ENCODE assay signal across 23 cellular contexts in the genomic region with DNA sequence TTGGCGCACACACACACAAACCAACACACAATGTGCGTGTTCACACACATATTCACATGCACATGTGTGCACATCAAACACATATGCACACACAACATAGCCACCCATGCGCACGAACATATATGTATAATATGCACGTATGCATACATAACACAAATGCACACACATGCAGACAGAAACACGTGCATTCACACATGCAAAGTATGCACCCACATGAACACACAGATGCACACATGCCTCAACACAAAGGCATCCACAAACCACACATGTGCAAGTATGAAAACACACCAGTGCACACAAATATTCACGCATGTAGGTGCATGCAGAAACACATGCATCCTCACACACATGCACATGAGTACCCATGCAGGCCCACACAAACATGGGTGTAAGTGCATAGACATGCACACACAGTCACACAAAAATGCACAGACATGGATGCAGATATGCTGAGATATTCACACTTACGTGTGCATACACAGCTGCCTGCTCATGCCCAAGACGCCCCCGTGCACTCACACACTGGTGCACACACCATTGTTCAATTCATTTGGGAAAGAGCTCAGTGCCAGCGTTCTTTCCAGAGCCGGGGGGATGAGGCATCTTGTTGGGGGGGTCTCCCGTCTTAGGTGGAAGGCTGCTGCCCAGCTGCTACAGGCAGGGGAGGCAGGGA. TPM values are rescaled to one million over a fixed set of nuclear protein-coding genes. Genes with fewer than 3 reads are reported as not detected.
DNase-seq lines count a peak whose midpoint lies in the region; ATAC-seq, FAIRE-seq and TF ChIP-seq lines count a peak whose summit lies in the region.
"Had no signal": no experiment of that assay in that cellular context is flagged by ENCODE, and none has a peak within 500 bp of the region (broad histone marks: within the 10 kb centered on the region; RNA-seq: fewer than 3 reads in every experiment).

No MANE protein-coding gene starts in this region.

- H2BK5ac ChIP-seq in H1 (ENCODE audit: low read depth, low read length): 0 out of 2 replicates have a peak overlapping the region, but pooled peaks have one; percentile 52

- no peak overlapping the region for H2BK15ac ChIP-seq in H1 (ENCODE audit: low read length)

- H3K27me3 ChIP-seq in HepG2 (ENCODE audit: control insufficient read depth in 1 of 2, insufficient read depth in 2 of 2, low read length in 2 of 2) (peaks cover 3 to 16% of the 10 kb centered on the region in 2 experiments), right lobe of liver (no peaks in the 10 kb centered on the region), H1 (replicated peaks in 1 of 4; ENCODE audit: control insufficient read depth in 3 of 4, extremely low read depth in 1 of 4, insufficient read depth in 3 of 4, low read length in 3 of 4) (peaks cover 0 to 8% (median 1%) of the 10 kb centered on the region in 4 experiments; a peak in 2 of 7 replicates), thoracic aorta (replicated peaks; ENCODE audit: insufficient read depth) (no peaks in the 10 kb centered on the region)

- no peaks in the 10 kb centered on the region for H3K36me3 ChIP-seq in HepG2 (replicated peaks in 1 of 2; ENCODE audit: control insufficient read depth in 1 of 2, insufficient read depth in 2 of 2, low read length in 2 of 2)
- H3K36me3 ChIP-seq in right lobe of liver: no peaks in the 10 kb centered on the region
- no peaks in the 10 kb centered on the region; a peak in 1 of 8 replicates for H3K36me3 ChIP-seq in H1 (ENCODE audit: control insufficient read depth in 2 of 4, insufficient read depth in 4 of 4, low read length in 3 of 4)
- peaks cover 28% of the 10 kb centered on the region for H3K36me3 ChIP-seq in thoracic aorta
- H3K36me3 ChIP-seq: BE2C, HAP-1 had no signal

- H3K79me1 ChIP-seq in H1 (ENCODE audit: low read depth, low read length): no peaks in the 10 kb centered on the region

- H3K4me1 ChIP-seq in HepG2 (ENCODE audit: insufficient read depth, low read length) (no peaks in the 10 kb centered on the region), right lobe of liver (no peaks in the 10 kb centered on the region), H1 (replicated peaks in 1 of 4; ENCODE audit: control insufficient read depth in 3 of 4, insufficient read depth in 4 of 4, low read length in 3 of 4) (no peaks in the 10 kb centered on the region), thoracic aorta (ENCODE audit: control insufficient read depth in 1 of 2, low read depth in 2 of 2) (peaks cover 38 to 73% of the 10 kb centered on the region in 2 donors)
- H3K4me1 ChIP-seq: A549, BE2C, Caco-2, HAP-1 had no signal

- H3K9me3 ChIP-seq in HepG2 (ENCODE audit: low read length): no peaks in the 10 kb centered on the region
- no peaks in the 10 kb centered on the region for H3K9me3 ChIP-seq in right lobe of liver
- no peaks in the 10 kb centered on the region for H3K9me3 ChIP-seq in H1 (ENCODE audit: insufficient read depth in 2 of 2, low read depth in 1 of 2, low read length in 1 of 2)
- no peaks in the 10 kb centered on the region for H3K9me3 ChIP-seq in thoracic aorta
- H3K9me3 ChIP-seq: A549, BE2C, Caco-2, HAP-1 had no signal

- no peaks in the 10 kb centered on the region for H3K23me2 ChIP-seq in H1 (ENCODE audit: low read depth, low read length)

- no peak for DNase-seq in HepG2 (ENCODE audit: low spot score)
- no peak for DNase-seq in right lobe of liver
- DNase-seq in H1 (ENCODE audit: low read depth in 1 of 2, low spot score in 2 of 2): no peak
- no peak for DNase-seq in thoracic aorta (ENCODE audit: low spot score)
- DNase-seq in foreskin fibroblast: no peak
- no peak for DNase-seq in ecto neural progenitor cell (ENCODE audit: low spot score)
- DNase-seq: ACHN; AML-193; BE2C; Caco-2; CD4-positive, CD25-positive, alpha-beta regulatory T cell; CD8-positive, alpha-beta T cell; DND-41 had no signal

- no peak overlapping the region for H4K91ac ChIP-seq in H1 (replicated peaks; ENCODE audit: insufficient read length, low read length)

- no peak overlapping the region for H3K4ac ChIP-seq in H1 (replicated peaks; ENCODE audit: insufficient read length, low read depth, low read length)

- H3K4me3 Mint-ChIP-seq in brain: peak overlapping the region in 1 of 5 experiments; percentile 32
- H3K4me3 Mint-ChIP-seq: CD4-positive, CD25-positive, alpha-beta regulatory T cell; CD8-positive, alpha-beta T cell; GM23338 had no signal

- H3K27ac Mint-ChIP-seq in brain: peak overlapping the region; percentile 31 to 85 (median 67)
- H3K27ac Mint-ChIP-seq: CD4-positive, CD25-positive, alpha-beta regulatory T cell; CD8-positive, alpha-beta T cell; GM23338 had no signal

- H3K36me3 Mint-ChIP-seq in brain: no peaks in the 10 kb centered on the region
- H3K36me3 Mint-ChIP-seq: CD4-positive, CD25-positive, alpha-beta regulatory T cell; CD8-positive, alpha-beta T cell had no signal

- H3K9me3 Mint-ChIP-seq in brain: no peaks in the 10 kb centered on the region
- H3K9me3 Mint-ChIP-seq: CD4-positive, CD25-positive, alpha-beta regulatory T cell; CD8-positive, alpha-beta T cell; GM23338 had no signal

- H2BK12ac ChIP-seq in H1 (ENCODE audit: low read depth, low read length): no peak overlapping the region

- H2AK5ac ChIP-seq in H1 (ENCODE audit: low read depth, low read length): 0 out of 2 replicates have a peak overlapping the region, but pooled peaks have one; percentile 75

- H3K14ac ChIP-seq in H1 (ENCODE audit: insufficient read length): no peak overlapping the region

- H3K4me1 Mint-ChIP-seq in brain: peaks cover 57% of the 10 kb centered on the region
- H3K4me1 Mint-ChIP-seq: CD4-positive, CD25-positive, alpha-beta regulatory T cell had no signal

- H3K56ac ChIP-seq in H1 (replicated peaks; ENCODE audit: insufficient read length, low read depth, low read length): no peak overlapping the region

- no peak overlapping the region for H2AFZ ChIP-seq in HepG2 (ENCODE audit: low read length)
- H2AFZ ChIP-seq in H1 (ENCODE audit: low read length): no peak overlapping the region
- H2AFZ ChIP-seq: GM23338 had no signal

- H4K5ac ChIP-seq in H1 (ENCODE audit: insufficient read length, low read depth, low read length): no peak overlapping the region

- WGBS in HepG2 (ENCODE audit: low lambda C conversion rate): 68% methylated on average over 13 of the region's 13 CpGs
- 80% methylated on average over 6 of the region's 13 CpGs for WGBS in right lobe of liver (ENCODE audit: insufficient coverage, low coverage, low lambda C conversion rate, missing lambda C conversion rate)
- 92% methylated on average over 13 of the region's 13 CpGs; no CpG with 5 or more reads in 1 of the 2 experiments for WGBS in H1 (ENCODE audit: extremely low coverage in 1 of 2, insufficient coverage in 1 of 2, insufficient read length in 1 of 2, insufficient replicate concordance in 2 of 2, low coverage in 1 of 2, low lambda C conversion rate in 2 of 2, missing lambda C conversion rate in 1 of 2), 2 experiments

- intact Hi-C loops in HepG2 (cut with micrococcal nuclease; ENCODE audit: unreplicated experiment) (no loop called here), right lobe of liver (cut with DNase I) (no loop called here)

- TF ChIP-seq EP300 in HepG2 (IDR thresholded peaks at IDR 0.05; ENCODE audit: low read depth in 2 of 2, low read length in 2 of 2) (no peak), HepG2 (CRISPR knock-in tag; IDR thresholded peaks at IDR 0.05; ENCODE audit: borderline replicate concordance) (no peak), H1 (IDR thresholded peaks at IDR 0.05; ENCODE audit: borderline replicate concordance in 1 of 2, low read depth in 2 of 2, low read length in 2 of 2) (no peak)

- H3K4me3 ChIP-seq in HepG2 (replicated peaks in 1 of 3; ENCODE audit: insufficient read depth in 1 of 3, low read depth in 2 of 3, low read length in 3 of 3) (no peak overlapping the region), right lobe of liver (no peak overlapping the region), H1 (ENCODE audit: extremely low read depth in 1 of 4, insufficient read depth in 2 of 4, low read depth in 3 of 4, low read length in 4 of 4) (no peak overlapping the region), thoracic aorta (peak overlapping the region; percentile 15), foreskin fibroblast (ENCODE audit: low read depth in 1 of 2, low read length in 2 of 2) (no peak overlapping the region)
- H3K4me3 ChIP-seq: A549, GM23338, HAP-1 had no signal

- no peak overlapping the region for H3K23ac ChIP-seq in H1 (ENCODE audit: insufficient read length)

- FAIRE-seq in HepG2 (lab: Jason Lieb, UNC): no peak
- no peak for FAIRE-seq in H1 (lab: Jason Lieb, UNC)
- FAIRE-seq: A549, G401.6, GM12892, H54 had no signal

- H3K18ac ChIP-seq in H1 (ENCODE audit: extremely low read depth, low read length): no peak overlapping the region

- POLR2A ChIA-PET in HepG2 (lab: Yijun Ruan, JAX) (no interaction called here), H1 (lab: Charles Lee; ENCODE audit: partially characterized antibody) (no interaction called here)

- no peak overlapping the region for H2BK120ac ChIP-seq in H1 (replicated peaks; ENCODE audit: low read depth, low read length)

- BruUV-seq in HepG2 (replicated peaks; lab: Mats Ljungman, UMichigan): no TSS peak

- no peak for TF ChIP-seq POLR2A in HepG2 (IDR thresholded peaks at IDR 0.05; ENCODE audit: insufficient read depth in 1 of 2, low read depth in 2 of 2, low read length in 2 of 2)
- TF ChIP-seq POLR2A in right lobe of liver (IDR thresholded peaks at IDR 0.05): no peak
- no peak for TF ChIP-seq POLR2A in H1 (IDR thresholded peaks at IDR 0.05; ENCODE audit: control extremely low read depth in 1 of 2, low read depth in 2 of 2, low read length in 2 of 2)

- H3K27me3 Mint-ChIP-seq in brain: peaks cover 3% of the 10 kb centered on the region

- in situ Hi-C loops in HepG2 (cut with HindIII; ENCODE audit: extremely low pct_ligation_motif_present, low pct_unique_long_range_greater_than_20kb): no loop called here

- H3K9ac ChIP-seq in HepG2 (ENCODE audit: insufficient read depth, low read depth, low read length) (no peak overlapping the region), H1 (replicated peaks in 1 of 4; ENCODE audit: extremely low read depth in 1 of 4, low read depth in 3 of 4, low read length in 3 of 4) (0 out of 7 replicates have a peak overlapping the region, but pooled peaks of 1 of the 4 experiments have one; percentile 2)

- CTCF ChIA-PET in HepG2 (lab: Yijun Ruan, JAX; ENCODE audit: low intra/inter-chr PET ratio, low total read pairs): no interaction called here
- CTCF ChIA-PET in H1 (lab: Charles Lee; ENCODE audit: partially characterized antibody): interaction anchor here (0.5 to 2.7 kb wide), 11 partner anchors 9 to 336 kb away, joined by 3 to 12 read pairs (median 4); no protein-coding TSS in a partner anchor

- H3K27ac ChIP-seq in HepG2 (ENCODE audit: extremely low read length, insufficient read depth, low read length) (no peak overlapping the region), right lobe of liver (no peak overlapping the region), H1 (ENCODE audit: low read depth, low read length) (no peak overlapping the region), thoracic aorta (peak overlapping the region; percentile 35 to 64)
- H3K27ac ChIP-seq: 22Rv1, A549, C4-2B had no signal

- H4K20me1 ChIP-seq in HepG2 (ENCODE audit: insufficient read depth, low read length) (no peaks in the 10 kb centered on the region), H1 (replicated peaks in 1 of 2; ENCODE audit: control insufficient read depth in 1 of 2, insufficient read depth in 2 of 2, low read length in 2 of 2) (peaks cover 0 to 5% of the 10 kb centered on the region in 2 experiments)

- TF ChIP-seq CTCF in HepG2 (CRISPR knock-in tag; IDR thresholded peaks at IDR 0.05) (no peak), right lobe of liver (IDR thresholded peaks at IDR 0.05) (no peak), brain (conservative IDR thresholded peaks at IDR 0.05) (no peak), H1 (IDR thresholded peaks at IDR 0.05; ENCODE audit: control extremely low read depth in 1 of 3, insufficient read depth in 1 of 3, low read depth in 1 of 3, low read length in 3 of 3) (no peak), thoracic aorta (IDR thresholded peaks at IDR 0.05) (no peak), foreskin fibroblast (IDR thresholded peaks at IDR 0.05; ENCODE audit: low read depth, low read length) (no peak)

- TF ChIP-seq RAD21 in HepG2 (CRISPR knock-in tag; IDR thresholded peaks at IDR 0.05) (no peak), H1 (IDR thresholded peaks at IDR 0.05 in 1 of 2, conservative IDR thresholded peaks at IDR 0.05 in 1 of 2; ENCODE audit: low read depth in 2 of 2, low read length in 2 of 2) (no peak)

- H3K79me2 ChIP-seq in HepG2 (ENCODE audit: insufficient read depth, low read length) (no peaks in the 10 kb centered on the region), H1 (ENCODE audit: control insufficient read depth in 1 of 2, insufficient read depth in 2 of 2, low read length in 2 of 2) (no peaks in the 10 kb centered on the region)

- no peak overlapping the region for H4K8ac ChIP-seq in H1 (ENCODE audit: extremely low read depth, insufficient read depth, low read length)

- H3K4me2 ChIP-seq in HepG2 (ENCODE audit: low read depth, low read length) (no peak overlapping the region), H1 (ENCODE audit: insufficient read depth in 1 of 2, low read depth in 2 of 2, low read length in 2 of 2) (no peak overlapping the region)
- H3K4me2 ChIP-seq: A549, GM23338 had no signal

- ATAC-seq in HepG2 (no peak), right lobe of liver (no peak), thoracic aorta (ENCODE audit: insufficient number of reproducible peaks, low FRiP score, low read depth) (no peak), GM19397 (IDR thresholded peaks at IDR 0.05; ENCODE audit: unreplicated experiment) (no peak)
- ATAC-seq: A549; CD8-positive, alpha-beta T cell; GM23338 had no signal

- H2BK20ac ChIP-seq in H1 (ENCODE audit: low read length): no peak overlapping the region

RNA-seq across cellular contexts. Expression of a gene that starts 52.7 kb away (rescaled TPM):
- total RNA-seq in HepG2 (2016; rRNA removed; fragmentation: Illumina TruSeq; extraction: Trizol) (15.9 and 20.3 TPM in 2 replicates), right lobe of liver (10 to 100 TPM in 2 of 6 experiments, 1 to 10 TPM in 4; 2.1 to 16.3 (median 7.5) TPM), thoracic aorta (1 to 10 TPM; 1.6 to 2.4 TPM)
- total RNA-seq in HepG2 (2016; cell fraction: cytosol; rRNA removed; fragmentation: Illumina TruSeq; extraction: Trizol; ENCODE audit: low read depth): 6.0 and 6.6 TPM in 2 replicates
- total RNA-seq in HepG2 (2016; cell fraction: insoluble cytoplasmic fraction; rRNA removed; fragmentation: Illumina TruSeq; extraction: Trizol): 14.5 and 24.2 TPM in 2 replicates
- total RNA-seq in HepG2 (2016; cell fraction: membrane; rRNA removed; fragmentation: Illumina TruSeq; extraction: Trizol): 7.4 and 7.6 TPM in 2 replicates
- total RNA-seq in HepG2 (2016; cell fraction: nucleus; rRNA removed; fragmentation: Illumina TruSeq; extraction: Trizol): 21.4 and 22.0 TPM in 2 replicates
- polyA plus RNA-seq in HepG2 (2011; rRNA removed) (39.9 and 59.7 TPM in 2 replicates), brain (ENCODE audit: insufficient read depth, low read depth, low replicate concordance) (13.5 TPM), H1 (2011; rRNA removed) (18.3 and 25.0 TPM in 2 replicates)
- 23.3 and 35.8 TPM in 2 replicates for polyA plus RNA-seq in HepG2 (2011; cell fraction: cytosol; rRNA removed)
- 382 and 454 TPM in 2 replicates for polyA plus RNA-seq in HepG2 (2011; cell fraction: nucleus; rRNA removed)
- polyA plus RNA-seq in HepG2 (2012): 19.7 and 28.0 TPM in 2 replicates
- 2.5 and 2.8 TPM in 2 replicates for polyA plus RNA-seq in HepG2 (2016; cell fraction: cytosol; fragmentation: Illumina TruSeq; extraction: Trizol; ENCODE audit: low read depth)
- polyA plus RNA-seq in HepG2 (2016; cell fraction: insoluble cytoplasmic fraction; fragmentation: Illumina TruSeq; extraction: Trizol; ENCODE audit: low read depth): 12.5 and 17.8 TPM in 2 replicates
- polyA plus RNA-seq in HepG2 (2016; cell fraction: membrane; fragmentation: Illumina TruSeq; extraction: Trizol; ENCODE audit: low read depth): 4.2 and 4.8 TPM in 2 replicates
- 58.7 and 59.2 TPM in 2 replicates for polyA plus RNA-seq in HepG2 (2016; cell fraction: nucleus; fragmentation: Illumina TruSeq; extraction: Trizol; ENCODE audit: insufficient read depth, low read depth)
- 30.5 and 69.1 TPM in 2 replicates for polyA minus RNA-seq in HepG2 (2011; rRNA and poly(A)+ RNA removed; ENCODE audit: low replicate concordance)
- 13.4 and 17.4 TPM in 2 replicates for polyA minus RNA-seq in HepG2 (2011; cell fraction: cytosol; rRNA and poly(A)+ RNA removed)
- polyA minus RNA-seq in HepG2 (2011; cell fraction: nucleus; rRNA and poly(A)+ RNA removed): 38.4 and 41.6 TPM in 2 replicates
- 20.0 and 20.7 TPM in 2 replicates for total RNA-seq in H1 (2021; fragmentation: NEBNext Ultra II Directional; extraction: Animal tissue kit (Norgen Biotek cat#: 25700))
- 20.5 TPM for polyA plus RNA-seq in H1 (2011; cell fraction: cytosol; rRNA removed)
- polyA plus RNA-seq in H1 (2011; cell fraction: nucleus; rRNA removed): 55.6 TPM
- 11.4 to 18.1 TPM (median 16.6 TPM) in 4 replicates for polyA plus RNA-seq in H1 (2012, experiment 1 of 2)
- 15.7 TPM for polyA plus RNA-seq in H1 (2012, experiment 2 of 2)
- 8.9 TPM for polyA plus RNA-seq in H1 (2013, experiment 1 of 2)
- polyA plus RNA-seq in H1 (2013, experiment 2 of 2): 7.8 TPM
- polyA minus RNA-seq in H1 (2011; rRNA and poly(A)+ RNA removed): 32.5 and 33.4 TPM in 2 replicates
- 10.1 TPM for polyA minus RNA-seq in H1 (2011; cell fraction: cytosol; rRNA and poly(A)+ RNA removed)
- polyA minus RNA-seq in H1 (2011; cell fraction: nucleus; rRNA and poly(A)+ RNA removed): 24.2 TPM
- total RNA-seq: CD4-positive, CD25-positive, alpha-beta regulatory T cell; CD8-positive, alpha-beta T cell had no signal
- polyA plus RNA-seq: CD4-positive, CD25-positive, alpha-beta regulatory T cell had no signal

Comparison
In these comparisons a context has a peak if more than half of its experiments do, and no peak if none do; other contexts are left out.
1. H3K27ac ChIP-seq: peak in thoracic aorta (2 of 2); none in HepG2 (single experiment), right lobe of liver (0 of 3) and H1 (single experiment).